In genomic region chr14:68082698-68083291, GRCh38 we compare ENCODE assay signal across 20 cellular contexts.
DNase-seq lines count a peak whose midpoint lies in the region; ATAC-seq, FAIRE-seq and TF ChIP-seq lines count a peak whose summit lies in the region.
"Had no signal": no experiment of that assay in that cellular context is flagged by ENCODE, and none has a peak within 500 bp of the region (broad histone marks: within the 10 kb centered on the region; RNA-seq: fewer than 3 reads in every experiment).

No MANE protein-coding gene starts in this region.

- RAD21 ChIA-PET in GM12878 (lab: Charles Lee; ENCODE audit: unreplicated experiment) = interaction anchor here (0.8 kb wide), 1 partner anchor 62 kb away, joined by 3 read pairs; no protein-coding TSS in a partner anchor

- no peak for TF ChIP-seq EP300 in GM12878 (IDR thresholded peaks at IDR 0.05; ENCODE audit: borderline replicate concordance in 1 of 2, control insufficient read depth in 1 of 2, low read depth in 2 of 2, low read length in 2 of 2)

- no peak overlapping the region for H3K4me3 ChIP-seq in breast epithelium
- H3K4me3 ChIP-seq in GM12878 = no peak overlapping the region
- H3K4me3 ChIP-seq: PC-9, SJSA1 had no signal

- TF ChIP-seq POLR2A in breast epithelium (IDR thresholded peaks at IDR 0.05) (no peak), GM12878 (IDR thresholded peaks at IDR 0.05; ENCODE audit: low read depth, low read length) (no peak)

- H3K27me3 ChIP-seq in breast epithelium (no peaks in the 10 kb centered on the region), GM12878 (replicated peaks in 1 of 2; ENCODE audit: control insufficient read depth in 2 of 2, insufficient read depth in 2 of 2, low read length in 1 of 2) (no peaks in the 10 kb centered on the region)
- H3K27me3 ChIP-seq: SJSA1 had no signal

- H3K27me3 Mint-ChIP-seq in MCF 10A (ENCODE audit: insufficient read depth, unreplicated experiment) (no peaks in the 10 kb centered on the region), mesothelial cell of epicardium (ENCODE audit: low read depth) (no peaks in the 10 kb centered on the region)
- H3K27me3 Mint-ChIP-seq: B cell had no signal

- intact Hi-C loops in MCF 10A (cut with micrococcal nuclease) (loop anchor here (5.0 to 10.0 kb wide), 4 partner anchors 138 to 710 kb away; partner anchors contain the start of gene ZFP36L1), breast epithelium (cut with DNase I; ENCODE audit: low total_unique reads) (no loop called here), GM12878 (cut with micrococcal nuclease; ENCODE audit: unreplicated experiment) (loop anchor here (10.0 kb wide), 1 partner anchor 132 kb away; no protein-coding TSS in a partner anchor)

- no peaks in the 10 kb centered on the region for H3K9me3 ChIP-seq in breast epithelium
- no peaks in the 10 kb centered on the region; the same call in 2 of the 3 replicates for H3K9me3 ChIP-seq in GM12878 (replicated peaks; ENCODE audit: control insufficient read depth, insufficient read depth, low read length)
- H3K9me3 ChIP-seq: SJSA1 had no signal

- H3K4me1 ChIP-seq in breast epithelium (no peaks in the 10 kb centered on the region), GM12878 (ENCODE audit: control insufficient read depth, insufficient read depth, low read length) (no peaks in the 10 kb centered on the region)

- H3K36me3 ChIP-seq in breast epithelium (no peaks in the 10 kb centered on the region), GM12878 (ENCODE audit: control insufficient read depth in 2 of 2, insufficient read depth in 2 of 2, low read length in 1 of 2) (no peaks in the 10 kb centered on the region)
- H3K36me3 ChIP-seq: SJSA1 had no signal

- BruUV-seq in MCF 10A (replicated peaks; lab: Mats Ljungman, UMichigan) = no TSS peak
- no TSS peak for BruUV-seq in GM12878 (replicated peaks; lab: Mats Ljungman, UMichigan)

- no peak for TF ChIP-seq RAD21 in GM12878 (IDR thresholded peaks at IDR 0.05; ENCODE audit: insufficient read depth, low read depth, low read length)

- TF ChIP-seq CTCF in MCF 10A (IDR thresholded peaks at IDR 0.05; ENCODE audit: unreplicated experiment) (no peak), breast epithelium (IDR thresholded peaks at IDR 0.05) (no peak), GM12878 (IDR thresholded peaks at IDR 0.05 in 2 of 3, conservative IDR thresholded peaks at IDR 0.05 in 1 of 3; ENCODE audit: control insufficient read depth in 2 of 3, extremely low read depth in 1 of 3, insufficient read depth in 1 of 3, low read depth in 3 of 3, low read length in 3 of 3) (no peak), mesothelial cell of epicardium (IDR thresholded peaks at IDR 0.05; ENCODE audit: unreplicated experiment) (no peak)

- CTCF ChIA-PET in MCF 10A (lab: Yijun Ruan, JAX) (interaction anchor here (0.6 kb wide), 1 partner anchor 247 kb away, joined by 3 read pairs; no protein-coding TSS in a partner anchor), GM12878 (lab: Yijun Ruan, JAX) (interaction anchor here (0.9 to 1.3 kb wide), 3 partner anchors 14 to 135 kb away, joined by 3 to 5 read pairs (median 3); no protein-coding TSS in a partner anchor)

- H4K20me1 ChIP-seq in GM12878 (ENCODE audit: control insufficient read depth, insufficient read depth) = no peaks in the 10 kb centered on the region

- H3K9ac ChIP-seq in GM12878 (ENCODE audit: control insufficient read depth, insufficient read depth, low read length) = no peak overlapping the region

- no peaks in the 10 kb centered on the region for H3K79me2 ChIP-seq in GM12878 (ENCODE audit: control insufficient read depth, insufficient read depth, low read length)

- in situ Hi-C loops in GM12878 (cut with MboI) = no loop called here

- no peak overlapping the region for H3K4me3 Mint-ChIP-seq in MCF 10A (ENCODE audit: unreplicated experiment)
- no peak overlapping the region for H3K4me3 Mint-ChIP-seq in mesothelial cell of epicardium
- H3K4me3 Mint-ChIP-seq: B cell had no signal

- no peaks in the 10 kb centered on the region for H3K36me3 Mint-ChIP-seq in MCF 10A (ENCODE audit: insufficient read depth, unreplicated experiment)
- no peaks in the 10 kb centered on the region for H3K36me3 Mint-ChIP-seq in mesothelial cell of epicardium

- peak; percentile 15 for DNase-seq in MCF 10A (ENCODE audit: unreplicated experiment)
- no peak for DNase-seq in breast epithelium (ENCODE audit: low spot score in 2 of 2)
- no peak for DNase-seq in GM12878 (ENCODE audit: low read depth, low spot score)
- no peak for DNase-seq in mesothelial cell of epicardium (ENCODE audit: low spot score in 2 of 2, unreplicated experiment in 2 of 2)
- no peak for DNase-seq in GDM1 (lab: John Stamatoyannopoulos, UW)
- DNase-seq in SHP77 (lab: John Stamatoyannopoulos, UW) = no peak
- DNase-seq in NOMO-1 (lab: John Stamatoyannopoulos, UW; ENCODE audit: unreplicated experiment in 2 of 2) = no peak
- DNase-seq in amygdala (lab: John Stamatoyannopoulos, UW) = no peak
- DNase-seq: COR-L47, DMS 273 treated with DMSO at 0.1 percent for 48 hours, DND-41, NCI-H1417 treated with DMSO at 0.1 percent for 48 hours, NCI-H187 treated with DMSO at 0.1 percent for 48 hours, NCI-H226, NCI-H524, PC-9 had no signal

- peak; percentile 23; the same call in 2 of the 3 replicates for ATAC-seq in GM12878

- no peak overlapping the region for H2AFZ ChIP-seq in GM12878 (ENCODE audit: control insufficient read depth, low read depth, low read length)
- H2AFZ ChIP-seq: PC-9 had no signal

- H3K4me1 Mint-ChIP-seq in MCF 10A (ENCODE audit: insufficient read depth, unreplicated experiment) = peaks cover 6% of the 10 kb centered on the region
- H3K4me1 Mint-ChIP-seq in mesothelial cell of epicardium = peaks cover 35% of the 10 kb centered on the region

- H3K4me2 ChIP-seq in GM12878 (ENCODE audit: control insufficient read depth, insufficient read depth) = no peak overlapping the region
- H3K4me2 ChIP-seq: PC-9 had no signal

- SMC1A ChIA-PET in GM12878 (lab: Charles Lee; ENCODE audit: uncharacterized antibody, unreplicated experiment) = interaction anchor here (1.1 to 1.9 kb wide), 7 partner anchors 14 to 150 kb away, joined by 3 to 5 read pairs (median 3); no protein-coding TSS in a partner anchor

- peak; percentile 59 for FAIRE-seq in GM12878 (lab: Jason Lieb, UNC)
- FAIRE-seq: GM12892 had no signal

- POLR2A ChIA-PET in MCF 10A (lab: Yijun Ruan, JAX) (interaction anchor here (0.6 to 0.7 kb wide), 3 partner anchors 149 to 722 kb away, joined by 3 read pairs; no protein-coding TSS in a partner anchor), GM12878 (lab: Charles Lee) (no interaction called here)

- H3K27ac Mint-ChIP-seq in MCF 10A (ENCODE audit: low read depth, unreplicated experiment) = peak overlapping the region; percentile 62
- H3K27ac Mint-ChIP-seq in mesothelial cell of epicardium = peak overlapping the region; percentile 73
- H3K27ac Mint-ChIP-seq: B cell had no signal

- H3K9me3 Mint-ChIP-seq in MCF 10A (ENCODE audit: unreplicated experiment) = no peaks in the 10 kb centered on the region
- no peaks in the 10 kb centered on the region for H3K9me3 Mint-ChIP-seq in mesothelial cell of epicardium

- WGBS in GM12878 (ENCODE audit: insufficient coverage, insufficient replicate concordance, low lambda C conversion rate, missing lambda C conversion rate) = 98% methylated on average over 3 of the region's 3 CpGs

- H3K27ac ChIP-seq in breast epithelium (no peak overlapping the region), GM12878 (ENCODE audit: control insufficient read depth, insufficient read depth) (no peak overlapping the region)
- H3K27ac ChIP-seq: 22Rv1, PC-9, SJSA1 had no signal

TF ChIP-seq in GM12878, 131 proteins besides CTCF, POLR2A, EP300 and RAD21 (continues in another document):
- no peak for TF ChIP-seq PRDM15 (CRISPR knock-in tag; IDR thresholded peaks at IDR 0.05)
